Comparison of ENCODE assay signal across 26 cellular contexts in genomic region chr7:85730016-85730415, GRCh38.
DNase-seq lines count a peak whose midpoint lies in the region; ATAC-seq and TF ChIP-seq lines count a peak whose summit lies in the region.
"Had no signal": no experiment of that assay in that cellular context is flagged by ENCODE, and none has a peak within 500 bp of the region (broad histone marks: within the 10 kb centered on the region; RNA-seq: fewer than 3 reads in every experiment).

No MANE protein-coding gene starts in this region.

- DNase-seq in NCI-H2171 treated with DMSO at 0.1 percent for 48 hours (lab: John Stamatoyannopoulos, UW) (peak; percentile 20), NCI-H2171 (lab: John Stamatoyannopoulos, UW) (no peak), NCI-H69 (lab: John Stamatoyannopoulos, UW) (peak; percentile 69), fibroblast of pulmonary artery (ENCODE audit: low read depth) (peak; percentile 65), putamen (ENCODE audit: low spot score) (peak; percentile 7), AML-193 (lab: John Stamatoyannopoulos, UW) (no peak)
- DNase-seq in activated effector memory CD4-positive, alpha-beta T cell treated with Interleukin-2 at 50 U/mL for 16 hours: no peak
- DNase-seq: activated CD8-positive, alpha-beta memory T cell treated with anti-CD3 and anti-CD28 coated beads for 24 hours; activated naive CD4-positive, alpha-beta T cell treated with Interleukin-2 at 50 U/mL for 16 hours; activated T-cell treated with anti-CD3 and anti-CD28 coated beads, Interleukin-2, amount 50 U/mL, for 4 hours; amniotic stem cell; Calu3; foreskin keratinocyte; hippocampal formation; mammary epithelial cell; NCI-H526 treated with DMSO at 0.1 percent for 48 hours; OCI-M1; SIG-M5; stimulated activated CD4-positive, alpha-beta T cell treated with anti-CD3 and anti-CD28 coated beads, Interleukin-4, amount 100 ng/mL, for 1 hour; stimulated activated naive CD4-positive, alpha-beta T cell treated with Interleukin-2 at 50 U/mL for 16 hours; T-helper 1 cell had no signal

- no peak for TF ChIP-seq CTCF in fibroblast of pulmonary artery (IDR thresholded peaks at IDR 0.05; ENCODE audit: low read length, missing control alignments)

- no peak for ATAC-seq in GM21717 (IDR thresholded peaks at IDR 0.05; ENCODE audit: unreplicated experiment)
- ATAC-seq: activated T-cell treated with anti-CD3 and anti-CD28 coated beads, Interleukin-2, amount 50 U/mL, for 4 hours; foreskin keratinocyte had no signal

- no peak overlapping the region for H3K4me3 ChIP-seq in fibroblast of pulmonary artery (replicated peaks; ENCODE audit: low read depth, low read length)
- H3K4me3 ChIP-seq: BLaER1, breast epithelium, smooth muscle cell, tibial nerve had no signal

Comparison
In these comparisons a context has a peak if more than half of its experiments do, and no peak if none do; other contexts are left out.
1. DNase-seq: peak in NCI-H2171 treated with DMSO at 0.1 percent for 48 hours (single experiment), NCI-H69 (single experiment), fibroblast of pulmonary artery (single experiment) and putamen (single experiment); none in NCI-H2171 (single experiment), activated effector memory CD4-positive, alpha-beta T cell treated with Interleukin-2 at 50 U/mL for 16 hours (single experiment) and AML-193 (0 of 2).